Comparison of ENCODE assay signal across 7 cellular contexts in genomic region chr10:118508355-118508754, GRCh38.
"Had no signal": no experiment of that assay in that cellular context is flagged by ENCODE, and none has a peak within 500 bp of the region (broad histone marks: within the 10 kb centered on the region; RNA-seq: fewer than 3 reads in every experiment).

No MANE protein-coding gene starts in this region.

- FAIRE-seq: H1, H54, HTR-8/SVneo had no signal

- DNase-seq: H9, HCEC 1CT, IMR-90 had no signal

- H2AFZ ChIP-seq: GM23338 had no signal

- H3K9me3 Mint-ChIP-seq: GM23338, H9 had no signal

- ATAC-seq: GM23338 had no signal

- H3K4me3 ChIP-seq: GM23338 had no signal

- H3K27ac Mint-ChIP-seq: GM23338, H9 had no signal

- H3K4me3 Mint-ChIP-seq: GM23338, H9 had no signal

- H3K4me2 ChIP-seq: GM23338 had no signal
